In genomic region chr4:185721190-185721948, GRCh38 we compare ENCODE assay signal across 15 cellular contexts.
DNase-seq lines count a peak whose midpoint lies in the region; ATAC-seq and TF ChIP-seq lines count a peak whose summit lies in the region.
"Had no signal": no experiment of that assay in that cellular context is flagged by ENCODE, and none has a peak within 500 bp of the region (broad histone marks: within the 10 kb centered on the region; RNA-seq: fewer than 3 reads in every experiment).

No MANE protein-coding gene starts in this region.

- intact Hi-C loops in heart right ventricle (cut with DNase I), result no loop called here
- intact Hi-C loops in cardiac septum (cut with DNase I), result no loop called here
- intact Hi-C loops in esophagus squamous epithelium (cut with DNase I), result no loop called here
- intact Hi-C loops in aorta (cut with DNase I), result no loop called here

- WGBS in heart right ventricle, 2 donors, result 50 to 51% methylated on average over 12 of the region's 12 CpGs
- WGBS in esophagus squamous epithelium, 2 donors, result 43 to 49% methylated on average over 6 to 12 of the region's 12 CpGs
- 46 to 54% methylated on average over 12 of the region's 12 CpGs for WGBS in aorta, 2 donors

- TF ChIP-seq CTCF in heart right ventricle (IDR thresholded peaks at IDR 0.05) (no peak), esophagus squamous epithelium (IDR thresholded peaks at IDR 0.05) (no peak)

- H3K36me3 ChIP-seq in heart right ventricle (no peaks in the 10 kb centered on the region), esophagus squamous epithelium (no peaks in the 10 kb centered on the region), muscle layer of colon (ENCODE audit: insufficient read depth, low read length) (no peaks in the 10 kb centered on the region), aorta (ENCODE audit: control insufficient read depth in 1 of 2, insufficient read depth in 2 of 2, low read length in 1 of 2) (peaks cover 0 to 2% of the 10 kb centered on the region in 2 donors)
- H3K36me3 ChIP-seq: Peyer's patch had no signal

- DNase-seq in heart right ventricle, result no peak
- no peak for DNase-seq in cardiac septum (ENCODE audit: low spot score)
- no peak for DNase-seq in esophagus squamous epithelium (lab: John Stamatoyannopoulos, UW)
- no peak for DNase-seq in aorta
- no peak for DNase-seq in RPMI8226
- no peak for DNase-seq in CD1c-positive myeloid dendritic cell (ENCODE audit: extremely low spot score)
- no peak for DNase-seq in OCI-M2 (lab: John Stamatoyannopoulos, UW; ENCODE audit: unreplicated experiment)
- DNase-seq: activated CD4-positive, alpha-beta T cell treated with anti-CD3 and anti-CD28 coated beads, Interleukin-2, amount 10 ng/mL, durations not matched to agents 24 days and 14 days; DMS153; NCI-H1105; NCI-H446 treated with DMSO at 0.1 percent for 48 hours; T-helper 2 cell had no signal

- H3K27me3 ChIP-seq in heart right ventricle, result no peaks in the 10 kb centered on the region
- no peaks in the 10 kb centered on the region for H3K27me3 ChIP-seq in esophagus squamous epithelium
- H3K27me3 ChIP-seq in muscle layer of colon (ENCODE audit: control insufficient read depth in 1 of 2, insufficient read depth in 2 of 2, low read length in 2 of 2), result no peaks in the 10 kb centered on the region
- H3K27me3 ChIP-seq in aorta (ENCODE audit: control insufficient read depth in 1 of 2, insufficient read depth in 2 of 2, low read length in 1 of 2), result no peaks in the 10 kb centered on the region
- H3K27me3 ChIP-seq: Peyer's patch had no signal

- H3K4me1 ChIP-seq in heart right ventricle, result peaks cover 9 to 96% (median 52%) of the 10 kb centered on the region in 9 donors
- H3K4me1 ChIP-seq in esophagus squamous epithelium, result peaks cover 0 to 42% (median 6%) of the 10 kb centered on the region in 3 donors
- peaks cover 39% of the 10 kb centered on the region for H3K4me1 ChIP-seq in muscle layer of colon (ENCODE audit: insufficient read depth, low read length)
- H3K4me1 ChIP-seq in aorta (ENCODE audit: control insufficient read depth in 1 of 2, insufficient read depth in 2 of 2, low read length in 2 of 2), result no peaks in the 10 kb centered on the region

- ATAC-seq in heart right ventricle (no peak), aorta (ENCODE audit: low FRiP score) (no peak)
- ATAC-seq: esophagus mucosa had no signal

- no peak overlapping the region for H3K4me3 ChIP-seq in heart right ventricle
- H3K4me3 ChIP-seq in esophagus squamous epithelium, result peak overlapping the region in 1 of 4 donors; percentile 15
- no peak overlapping the region for H3K4me3 ChIP-seq in muscle layer of colon (ENCODE audit: low read depth in 1 of 2, low read length in 2 of 2)
- no peak overlapping the region for H3K4me3 ChIP-seq in aorta (ENCODE audit: low read length in 2 of 2)
- H3K4me3 ChIP-seq: Peyer's patch had no signal

- TF ChIP-seq POLR2A in esophagus squamous epithelium (IDR thresholded peaks at IDR 0.05), result no peak

- H3K9me3 ChIP-seq in heart right ventricle (no peaks in the 10 kb centered on the region), esophagus squamous epithelium (no peaks in the 10 kb centered on the region), muscle layer of colon (ENCODE audit: low read length) (no peaks in the 10 kb centered on the region), aorta (ENCODE audit: control insufficient read depth, low read length) (no peaks in the 10 kb centered on the region)
- H3K9me3 ChIP-seq: Peyer's patch had no signal

- H3K27ac ChIP-seq in heart right ventricle (peak overlapping the region in 8 of 10 donors; percentile 5 to 49 (median 42)), esophagus squamous epithelium (peak overlapping the region in 3 of 4 donors; percentile 74 to 83 (median 78)), muscle layer of colon (ENCODE audit: low read depth, low read length) (peak overlapping the region; percentile 68), aorta (ENCODE audit: low read depth in 1 of 2, low read length in 2 of 2) (peak overlapping the region; percentile 45 to 76)

- H3K9ac ChIP-seq in muscle layer of colon (ENCODE audit: low read length), result no peak overlapping the region
